Comparison of ENCODE assay signal across 13 cellular contexts in genomic region chr5:107263387-107264003, GRCh38.
DNase-seq lines count a peak whose midpoint lies in the region; ATAC-seq and TF ChIP-seq lines count a peak whose summit lies in the region.
"Had no signal": no experiment of that assay in that cellular context is flagged by ENCODE, and none has a peak within 500 bp of the region (broad histone marks: within the 10 kb centered on the region; RNA-seq: fewer than 3 reads in every experiment).

No MANE protein-coding gene starts in this region.

- no peaks in the 10 kb centered on the region for H3K27me3 ChIP-seq in esophagus squamous epithelium

- peak overlapping the region; percentile 8 for H3K4me3 Mint-ChIP-seq in T-helper 2 cell treated with Interferon-gamma antibody and Interleukin-4, amounts not matched to agents 5 μg/mL and 100 μg/mL, for 36 hours
- H3K4me3 Mint-ChIP-seq in naive B cell (peak overlapping the region in 3 of 8 donors; percentile 10 to 19 (median 12)), progenitor cell of endocrine pancreas (ENCODE audit: low read depth) (no peak overlapping the region)
- H3K4me3 Mint-ChIP-seq: activated T-cell treated with anti-CD3 and anti-CD28 coated beads, Interleukin-2, amount 50 U/mL, for 24 hours had no signal

- intact Hi-C loops in esophagus squamous epithelium (cut with DNase I), result no loop called here

- H3K27me3 Mint-ChIP-seq in T-helper 2 cell treated with Interferon-gamma antibody and Interleukin-4, amounts not matched to agents 5 μg/mL and 100 μg/mL, for 36 hours (ENCODE audit: low read depth), result peaks cover 5% of the 10 kb centered on the region
- H3K27me3 Mint-ChIP-seq in naive B cell (peaks cover 0 to 28% (median 21%) of the 10 kb centered on the region in 3 donors), progenitor cell of endocrine pancreas (no peaks in the 10 kb centered on the region)

- H3K36me3 ChIP-seq in esophagus squamous epithelium, result no peaks in the 10 kb centered on the region

- no peak overlapping the region for H3K4me3 ChIP-seq in esophagus squamous epithelium

- no peak overlapping the region for H3K27ac Mint-ChIP-seq in T-helper 2 cell treated with Interferon-gamma antibody and Interleukin-4, amounts not matched to agents 5 μg/mL and 100 μg/mL, for 36 hours
- H3K27ac Mint-ChIP-seq in naive B cell (no peak overlapping the region), progenitor cell of endocrine pancreas (no peak overlapping the region)
- H3K27ac Mint-ChIP-seq: activated T-cell treated with anti-CD3 and anti-CD28 coated beads, Interleukin-2, amount 50 U/mL, for 24 hours had no signal

- no peak overlapping the region for H3K27ac ChIP-seq in esophagus squamous epithelium
- H3K27ac ChIP-seq: 22Rv1 had no signal

- no peaks in the 10 kb centered on the region for H3K36me3 Mint-ChIP-seq in T-helper 2 cell treated with Interferon-gamma antibody and Interleukin-4, amounts not matched to agents 5 μg/mL and 100 μg/mL, for 36 hours (ENCODE audit: low read depth)
- H3K36me3 Mint-ChIP-seq in naive B cell (peaks cover 0 to 21% of the 10 kb centered on the region in 2 donors), progenitor cell of endocrine pancreas (ENCODE audit: insufficient read depth) (peaks cover 2% of the 10 kb centered on the region)

- H3K9me3 Mint-ChIP-seq in T-helper 2 cell treated with Interferon-gamma antibody and Interleukin-4, amounts not matched to agents 5 μg/mL and 100 μg/mL, for 36 hours, result peaks cover 12% of the 10 kb centered on the region
- H3K9me3 Mint-ChIP-seq in naive B cell, result peaks cover 0 to 25% (median 14%) of the 10 kb centered on the region in 7 donors
- H3K9me3 Mint-ChIP-seq in progenitor cell of endocrine pancreas (ENCODE audit: low read depth), result peaks cover 15% of the 10 kb centered on the region

- DNase-seq in T-helper 2 cell treated with Interferon-gamma antibody and Interleukin-4, amounts not matched to agents 5 μg/mL and 100 μg/mL, for 36 hours (ENCODE audit: low spot score), result no peak
- DNase-seq in T-helper 2 cell (no peak), naive B cell (peak; percentile 14), progenitor cell of endocrine pancreas (ENCODE audit: low spot score, unreplicated experiment) (no peak), iPS-NIHi7 (ENCODE audit: extremely low spot score) (no peak), esophagus squamous epithelium (lab: John Stamatoyannopoulos, UW) (no peak)
- DNase-seq: activated T-cell treated with anti-CD3 and anti-CD28 coated beads, Interleukin-2, amount 50 U/mL, for 24 hours; NCI-H1694 treated with DMSO at 0.1 percent for 48 hours; nucleus accumbens; T1000 had no signal

- WGBS in esophagus squamous epithelium, 2 donors, result 24 to 40% methylated on average over 5 of the region's 5 CpGs

- H3K4me1 ChIP-seq in esophagus squamous epithelium, result peaks cover 0 to 12% (median 5%) of the 10 kb centered on the region in 3 donors

- no peak for TF ChIP-seq POLR2A in esophagus squamous epithelium (IDR thresholded peaks at IDR 0.05)

- TF ChIP-seq CTCF in progenitor cell of endocrine pancreas (IDR thresholded peaks at IDR 0.05; ENCODE audit: unreplicated experiment) (no peak), esophagus squamous epithelium (IDR thresholded peaks at IDR 0.05) (no peak)

- H3K4me1 Mint-ChIP-seq in T-helper 2 cell treated with Interferon-gamma antibody and Interleukin-4, amounts not matched to agents 5 μg/mL and 100 μg/mL, for 36 hours (ENCODE audit: low read depth), result no peaks in the 10 kb centered on the region
- no peaks in the 10 kb centered on the region for H3K4me1 Mint-ChIP-seq in naive B cell
- no peaks in the 10 kb centered on the region for H3K4me1 Mint-ChIP-seq in progenitor cell of endocrine pancreas (ENCODE audit: low read depth)

- peak; percentile 89 for ATAC-seq in GM21526 (IDR thresholded peaks at IDR 0.05; ENCODE audit: low FRiP score, unreplicated experiment)
- ATAC-seq in HG03139 (IDR thresholded peaks at IDR 0.05; ENCODE audit: unreplicated experiment), result peak; percentile 85
- peak in 1 of 2 donors; percentile 81 for ATAC-seq in naive B cell (ENCODE audit: low read depth in 2 of 2)

- H3K9me3 ChIP-seq in esophagus squamous epithelium, result no peaks in the 10 kb centered on the region
